10 cellular contexts compared by ENCODE assay signal in the genomic region with DNA sequence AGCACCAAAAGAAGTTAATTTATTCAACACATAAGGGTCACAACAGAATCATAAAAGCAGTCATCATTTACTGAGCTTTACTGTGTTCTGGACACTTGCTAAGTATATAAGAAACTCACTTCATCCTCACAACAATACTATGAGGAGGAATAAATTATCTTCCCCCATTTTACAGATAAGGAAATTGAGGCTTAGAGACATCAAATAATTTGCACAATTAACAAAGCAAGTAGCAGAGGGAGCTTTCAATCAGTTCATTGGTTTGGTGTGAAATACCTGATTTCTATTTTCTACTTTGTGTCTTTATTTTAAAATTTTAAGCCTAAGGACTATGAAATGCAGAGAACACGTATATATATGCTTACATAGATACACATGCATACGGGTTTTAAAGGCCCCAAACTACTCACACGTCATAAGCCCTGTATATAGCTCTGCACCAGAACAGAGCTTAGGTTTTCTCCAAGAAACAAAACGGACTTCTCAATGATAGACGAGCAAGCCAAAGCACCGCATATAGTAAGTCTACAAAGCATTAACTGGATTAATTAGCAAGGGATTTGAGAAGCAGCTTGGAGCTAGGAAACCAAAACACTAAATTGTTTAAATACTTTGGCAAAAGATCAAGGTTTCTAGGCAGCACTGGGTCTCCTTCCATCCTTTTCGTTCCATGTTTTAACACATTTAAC.
DNase-seq lines count a peak whose midpoint lies in the region; ATAC-seq, FAIRE-seq and TF ChIP-seq lines count a peak whose summit lies in the region.
"Had no signal": no experiment of that assay in that cellular context is flagged by ENCODE, and none has a peak within 500 bp of the region (broad histone marks: within the 10 kb centered on the region; RNA-seq: fewer than 3 reads in every experiment).

No MANE protein-coding gene starts in this region.

- H3K9me3 ChIP-seq in osteoblast (ENCODE audit: low read depth, low read length) = no peaks in the 10 kb centered on the region

- no peaks in the 10 kb centered on the region for H3K36me3 ChIP-seq in osteoblast (ENCODE audit: insufficient read depth, low read length)
- H3K36me3 ChIP-seq: ascending aorta had no signal

- H3K27ac ChIP-seq in osteoblast (ENCODE audit: low read depth, low read length) (no peak overlapping the region), caudate nucleus (ENCODE audit: low read depth, low read length) (no peak overlapping the region)
- H3K27ac ChIP-seq: ascending aorta had no signal

- peaks cover 5% of the 10 kb centered on the region for H3K4me1 ChIP-seq in osteoblast (ENCODE audit: insufficient read depth, low read length)
- H3K4me1 ChIP-seq: ascending aorta had no signal

- ATAC-seq in GM19035 (IDR thresholded peaks at IDR 0.05; ENCODE audit: unreplicated experiment) = no peak
- ATAC-seq: esophagus mucosa had no signal

- no peaks in the 10 kb centered on the region for H3K79me2 ChIP-seq in osteoblast (ENCODE audit: insufficient read depth, low read length)

- H3K27me3 ChIP-seq in osteoblast (ENCODE audit: insufficient read depth, low read length) = no peaks in the 10 kb centered on the region
- H3K27me3 ChIP-seq: ascending aorta had no signal

- POLR2A ChIA-PET in HEK293T (lab: Yijun Ruan, JAX) = no interaction called here

- peak overlapping the region; percentile 70 for H3K4me2 ChIP-seq in osteoblast (ENCODE audit: insufficient read depth, low read length)

- peak; percentile 3 for FAIRE-seq in G401.6 (lab: Jason Lieb, UNC)

- CTCF ChIA-PET in HEK293T (lab: Yijun Ruan, JAX) = no interaction called here

- no peaks in the 10 kb centered on the region for H4K20me1 ChIP-seq in osteoblast (ENCODE audit: insufficient read depth, low read length)

- DNase-seq in NCI-H446 treated with DMSO at 0.1 percent for 48 hours (lab: John Stamatoyannopoulos, UW) = peak; percentile 59
- DNase-seq in dermis blood vessel endothelial cell = peak; percentile 26
- no peak for DNase-seq in osteoblast (ENCODE audit: insufficient read length, low spot score, missing footprints)
- no peak for DNase-seq in caudate nucleus (lab: John Stamatoyannopoulos, UW)
- DNase-seq in HEK293T (ENCODE audit: extremely low spot score) = no peak
- DNase-seq: posterior cingulate gyrus had no signal

- TF ChIP-seq CTCF in osteoblast (IDR thresholded peaks at IDR 0.05; ENCODE audit: extremely low read depth, low read depth, low read length) = no peak

- no peak overlapping the region for H2AFZ ChIP-seq in osteoblast (ENCODE audit: low read length)

- peak overlapping the region; percentile 45 for H3K4me3 ChIP-seq in osteoblast (ENCODE audit: insufficient read depth, low read length)
- H3K4me3 ChIP-seq: ascending aorta had no signal

TF ChIP-seq in HEK293T, 16 proteins besides CTCF, POLR2A, EP300 and RAD21:
- TF ChIP-seq FOXM1 (IDR thresholded peaks at IDR 0.05; ENCODE audit: borderline replicate concordance) (no peak), L3MBTL2 (conservative IDR thresholded peaks at IDR 0.05) (no peak), BHLHE40 (IDR thresholded peaks at IDR 0.05; ENCODE audit: borderline replicate concordance) (no peak), HDGF (IDR thresholded peaks at IDR 0.05; ENCODE audit: borderline replicate concordance) (no peak), NFRKB (IDR thresholded peaks at IDR 0.05) (no peak), ELF4 (IDR thresholded peaks at IDR 0.05) (no peak), CTBP1 (IDR thresholded peaks at IDR 0.05; ENCODE audit: borderline replicate concordance) (no peak), PKNOX1 (IDR thresholded peaks at IDR 0.05) (no peak), FOXK2 (IDR thresholded peaks at IDR 0.05) (no peak), ARNT (IDR thresholded peaks at IDR 0.05) (no peak), TARDBP (IDR thresholded peaks at IDR 0.05) (no peak), LEF1 (IDR thresholded peaks at IDR 0.05; ENCODE audit: borderline replicate concordance) (no peak), SP1 (IDR thresholded peaks at IDR 0.05) (no peak), FOXA1 (IDR thresholded peaks at IDR 0.05) (no peak), ZNF384 (IDR thresholded peaks at IDR 0.05) (no peak), SUZ12 (IDR thresholded peaks at IDR 0.05) (no peak)

Comparison
In these comparisons a context has a peak if more than half of its experiments do, and no peak if none do; other contexts are left out.
1. DNase-seq: peak in NCI-H446 treated with DMSO at 0.1 percent for 48 hours (single experiment) and dermis blood vessel endothelial cell (single experiment); none in osteoblast (single experiment), caudate nucleus (0 of 61) and HEK293T (single experiment).